Comparison of ENCODE assay signal across 16 cellular contexts in genomic region chr13:44368062-44368591, GRCh38. TPM values are rescaled to one million over a fixed set of nuclear protein-coding genes. Genes with fewer than 3 reads are reported as not detected.
DNase-seq lines count a peak whose midpoint lies in the region; ATAC-seq and TF ChIP-seq lines count a peak whose summit lies in the region.
"Had no signal": no experiment of that assay in that cellular context is flagged by ENCODE, and none has a peak within 500 bp of the region (broad histone marks: within the 10 kb centered on the region; RNA-seq: fewer than 3 reads in every experiment).

No MANE protein-coding gene starts in this region.

- ATAC-seq in GM19328 (IDR thresholded peaks at IDR 0.05; ENCODE audit: unreplicated experiment): no peak
- ATAC-seq in GM18517 (IDR thresholded peaks at IDR 0.05; ENCODE audit: unreplicated experiment): no peak
- ATAC-seq: activated CD8-positive, alpha-beta T cell treated with anti-CD3 and anti-CD28 coated beads for 36 hours; gastroesophageal sphincter had no signal

- TF ChIP-seq CTCF in mammary epithelial cell (conservative IDR thresholded peaks at IDR 0.05 in 1 of 2, IDR thresholded peaks at IDR 0.05 in 1 of 2; ENCODE audit: extremely low read depth in 1 of 2, insufficient read depth in 1 of 2, low read depth in 1 of 2, low read length in 2 of 2) (no peak), breast epithelium (IDR thresholded peaks at IDR 0.05) (no peak), fibroblast of the aortic adventitia (IDR thresholded peaks at IDR 0.05; ENCODE audit: insufficient read depth, low read length) (no peak), type B pancreatic cell (conservative IDR thresholded peaks at IDR 0.05) (no peak), esophagus muscularis mucosa (IDR thresholded peaks at IDR 0.05) (no peak)

- no peak overlapping the region for H3K4me3 ChIP-seq in mammary epithelial cell (replicated peaks in 1 of 3; ENCODE audit: insufficient read depth in 1 of 3, low read depth in 2 of 3, low read length in 3 of 3)
- H3K4me3 ChIP-seq in breast epithelium: no peak overlapping the region
- H3K4me3 ChIP-seq in fibroblast of the aortic adventitia (ENCODE audit: low read depth, low read length): no peak overlapping the region
- H3K4me3 ChIP-seq in esophagus muscularis mucosa: no peak overlapping the region
- H3K4me3 ChIP-seq: gastroesophageal sphincter had no signal

- no peaks in the 10 kb centered on the region for H3K36me3 ChIP-seq in mammary epithelial cell (ENCODE audit: insufficient read depth, low read length)
- H3K36me3 ChIP-seq in breast epithelium: no peaks in the 10 kb centered on the region
- H3K36me3 ChIP-seq in esophagus muscularis mucosa: no peaks in the 10 kb centered on the region
- H3K36me3 ChIP-seq: gastroesophageal sphincter had no signal

- in situ Hi-C loops in mammary epithelial cell (cut with MboI; ENCODE audit: low sequenced_read_pairs in 2 of 2): no loop called here

- intact Hi-C loops in mammary epithelial cell (cut with micrococcal nuclease) (no loop called here), breast epithelium (cut with DNase I; ENCODE audit: low total_unique reads) (no loop called here), esophagus muscularis mucosa (cut with DNase I) (loop anchor here (5.0 kb wide), 1 partner anchor 64 kb away; no protein-coding TSS in a partner anchor)

- CTCF ChIA-PET in mammary epithelial cell (lab: Charles Lee; ENCODE audit: low non-redundant PET): no interaction called here

- H3K9me3 ChIP-seq in mammary epithelial cell (replicated peaks; ENCODE audit: insufficient read depth, low read length) (no peaks in the 10 kb centered on the region), breast epithelium (no peaks in the 10 kb centered on the region), esophagus muscularis mucosa (no peaks in the 10 kb centered on the region)
- H3K9me3 ChIP-seq: gastroesophageal sphincter had no signal

- peaks cover 39% of the 10 kb centered on the region for H3K4me1 Mint-ChIP-seq in type B pancreatic cell (ENCODE audit: unreplicated experiment)

- H3K9me3 Mint-ChIP-seq in type B pancreatic cell: peaks cover 8% of the 10 kb centered on the region
- H3K9me3 Mint-ChIP-seq: activated CD8-positive, alpha-beta T cell treated with anti-CD3 and anti-CD28 coated beads for 36 hours; T-helper 1 cell treated with Interleukin-12 subunit alpha and Interleukin-12 subunit beta and Interleukin-4 antibody, amounts not matched to agents 30 μg/mL and 1 μg/mL, for 36 hours had no signal

- H3K4me2 ChIP-seq in mammary epithelial cell (ENCODE audit: insufficient read depth, low read depth, low read length): no peak overlapping the region

- H3K9ac ChIP-seq in mammary epithelial cell (ENCODE audit: insufficient read depth, low read length): no peak overlapping the region

- H3K27ac ChIP-seq in mammary epithelial cell (ENCODE audit: insufficient read depth, low read depth, low read length) (no peak overlapping the region), breast epithelium (peak overlapping the region in 1 of 2 donors; percentile 50), esophagus muscularis mucosa (replicated peaks in 1 of 4) (peak overlapping the region in 1 of 4 donors; percentile 14)
- H3K27ac ChIP-seq: gastroesophageal sphincter had no signal

- H3K27me3 Mint-ChIP-seq in type B pancreatic cell: peaks cover 32% of the 10 kb centered on the region

- peaks cover 21% of the 10 kb centered on the region for H3K4me1 ChIP-seq in mammary epithelial cell (ENCODE audit: insufficient read depth, low read length)
- H3K4me1 ChIP-seq in breast epithelium: no peaks in the 10 kb centered on the region
- H3K4me1 ChIP-seq in esophagus muscularis mucosa: peaks cover 7 to 37% (median 20%) of the 10 kb centered on the region in 4 donors

- H4K20me1 ChIP-seq in mammary epithelial cell (ENCODE audit: insufficient read depth, low read length): no peaks in the 10 kb centered on the region

- TF ChIP-seq POLR2A in breast epithelium (IDR thresholded peaks at IDR 0.05) (no peak), esophagus muscularis mucosa (IDR thresholded peaks at IDR 0.05; ENCODE audit: low read depth) (no peak)

- no TSS peak for BruUV-seq in mammary epithelial cell (replicated peaks; lab: Mats Ljungman, UMichigan)

- dilution Hi-C loops in mammary epithelial cell (cut with HindIII; ENCODE audit: low sequenced_read_pairs): no loop called here

- no peaks in the 10 kb centered on the region for H3K36me3 Mint-ChIP-seq in type B pancreatic cell

- peak overlapping the region; percentile 35 for H3K27ac Mint-ChIP-seq in type B pancreatic cell
- H3K27ac Mint-ChIP-seq: activated CD8-positive, alpha-beta T cell treated with anti-CD3 and anti-CD28 coated beads for 36 hours; T-helper 1 cell treated with Interleukin-12 subunit alpha and Interleukin-12 subunit beta and Interleukin-4 antibody, amounts not matched to agents 30 μg/mL and 1 μg/mL, for 36 hours had no signal

- no peak for DNase-seq in mammary epithelial cell
- no peak for DNase-seq in breast epithelium (ENCODE audit: low spot score in 2 of 2)
- DNase-seq in SK-N-DZ (ENCODE audit: low spot score): peak; percentile 63
- peak; percentile 72 for DNase-seq in fibroblast of the aortic adventitia (ENCODE audit: low read depth)
- no peak for DNase-seq in type B pancreatic cell (ENCODE audit: extremely low spot score, unreplicated experiment)
- DNase-seq in esophagus muscularis mucosa (ENCODE audit: extremely low spot score): no peak
- DNase-seq: activated CD8-positive, alpha-beta T cell treated with anti-CD3 and anti-CD28 coated beads for 36 hours; central memory CD4-positive, alpha-beta T cell; kidney glomerular epithelial cell; NCI-H1048; nucleus accumbens; stimulated activated CD8-positive, alpha-beta memory T cell treated with anti-CD3 and anti-CD28 coated beads, Interleukin-4, amount 100 ng/mL, for 48 hours had no signal

- H3K27me3 ChIP-seq in mammary epithelial cell (ENCODE audit: insufficient read depth, low read length) (no peaks in the 10 kb centered on the region), breast epithelium (no peaks in the 10 kb centered on the region), esophagus muscularis mucosa (no peaks in the 10 kb centered on the region)
- H3K27me3 ChIP-seq: gastroesophageal sphincter had no signal

- peak overlapping the region; percentile 9 for H3K4me3 Mint-ChIP-seq in type B pancreatic cell
- H3K4me3 Mint-ChIP-seq: activated CD8-positive, alpha-beta T cell treated with anti-CD3 and anti-CD28 coated beads for 36 hours; T-helper 1 cell treated with Interleukin-12 subunit alpha and Interleukin-12 subunit beta and Interleukin-4 antibody, amounts not matched to agents 30 μg/mL and 1 μg/mL, for 36 hours had no signal

- peak overlapping the region; percentile 1 for H2AFZ ChIP-seq in mammary epithelial cell (ENCODE audit: low read depth, low read length)

- no peak for TF ChIP-seq EP300 in esophagus muscularis mucosa (IDR thresholded peaks at IDR 0.05)

- WGBS in mammary epithelial cell (ENCODE audit: low coverage, missing lambda C conversion rate): 41% methylated on average over 4 of the region's 6 CpGs
- 13% methylated on average over 4 of the region's 6 CpGs for WGBS in esophagus muscularis mucosa

- H3K79me2 ChIP-seq in mammary epithelial cell (ENCODE audit: insufficient read depth, low read length): no peaks in the 10 kb centered on the region

RNA-seq across cellular contexts. Expression of gene SERP2, which starts 5.5 kb away (rescaled TPM):
- total RNA-seq in mammary epithelial cell: 1 to 10 TPM in 1 of 2 donors, under 1 TPM in 1; 0.94 to 3.0 TPM
- polyA plus RNA-seq in mammary epithelial cell: 0.87 TPM
- 6.7 TPM for polyA minus RNA-seq in mammary epithelial cell
- total RNA-seq in breast epithelium: 1 to 10 TPM; 2.6 to 6.9 (median 6.4) TPM
- polyA plus RNA-seq in SK-N-DZ (2014; cell fraction: cytosol; rRNA removed): 15.8 and 19.4 TPM in 2 replicates
- 15.5 and 19.2 TPM in 2 replicates for polyA plus RNA-seq in SK-N-DZ (2014; cell fraction: nucleus; rRNA removed)
- total RNA-seq in fibroblast of the aortic adventitia (ENCODE audit: low replicate concordance): 9.5 and 9.9 TPM in 2 replicates
- total RNA-seq in type B pancreatic cell (ENCODE audit: low replicate concordance): 3.6 and 6.1 TPM in 2 replicates
- total RNA-seq in esophagus muscularis mucosa: 1 to 10 TPM; 5.8 to 9.5 (median 7.4) TPM

Comparison
In these comparisons a context has a peak if more than half of its experiments do, and no peak if none do; other contexts are left out.
1. DNase-seq: peak in SK-N-DZ (single experiment) and fibroblast of the aortic adventitia (single experiment); none in mammary epithelial cell (single experiment), breast epithelium (0 of 2), type B pancreatic cell (single experiment) and esophagus muscularis mucosa (single experiment).